In genomic region chr15:100602822-100603393, GRCh38 we compare ENCODE assay signal across 8 cellular contexts. TPM values are rescaled to one million over a fixed set of nuclear protein-coding genes. Genes with fewer than 3 reads are reported as not detected.
DNase-seq lines count a peak whose midpoint lies in the region; TF ChIP-seq lines count a peak whose summit lies in the region.

No MANE protein-coding gene starts in this region.

- H3K4me1 Mint-ChIP-seq in activated CD4-positive, alpha-beta memory T cell treated with anti-CD3 and anti-CD28 coated beads for 36 hours (ENCODE audit: low read depth): peaks cover 60% of the 10 kb centered on the region

- 1 to 2% methylated on average over 16 of the region's 16 CpGs for WGBS in GM23248 (ENCODE audit: low coverage in 1 of 2, low lambda C conversion rate in 2 of 2, missing lambda C conversion rate in 2 of 2), 2 experiments
- WGBS in prostate gland: under 1% methylated on average over 16 of the region's 16 CpGs

- peak overlapping the region; percentile 89 for H3K9ac ChIP-seq in GM23248

- H3K9me3 ChIP-seq in GM23248 (ENCODE audit: low read depth) (no peaks in the 10 kb centered on the region), prostate gland (no peaks in the 10 kb centered on the region)

- intact Hi-C loops in activated CD4-positive, alpha-beta memory T cell treated with anti-CD3 and anti-CD28 coated beads for 36 hours (cut with micrococcal nuclease): loop anchor here (1.0 to 10.0 kb wide), 12 partner anchors 30 to 1956 kb away; partner anchors contain the start of genes IGF1R, LYSMD4, SELENOS and SNRPA1
- intact Hi-C loops in prostate gland (cut with DNase I): loop anchor here (10.0 kb wide), 1 partner anchor 248 kb away; no protein-coding TSS in a partner anchor

- no peaks in the 10 kb centered on the region for H3K27me3 ChIP-seq in GM23248 (replicated peaks; ENCODE audit: insufficient read depth)
- H3K27me3 ChIP-seq in prostate gland (replicated peaks; ENCODE audit: insufficient read depth): no peaks in the 10 kb centered on the region

- no peak for TF ChIP-seq POLR2A in prostate gland (IDR thresholded peaks at IDR 0.05)

- POLR2A ChIA-PET in activated CD4-positive, alpha-beta memory T cell treated with anti-CD3 and anti-CD28 coated beads for 36 hours (lab: Charles Lee): interaction anchor here (0.8 to 1.1 kb wide), 2 partner anchors 12 to 29 kb away, joined by 3 to 4 read pairs; no protein-coding TSS in a partner anchor

- H2AFZ ChIP-seq in GM23248: peak overlapping the region; percentile 91

- H3K36me3 Mint-ChIP-seq in activated CD4-positive, alpha-beta memory T cell treated with anti-CD3 and anti-CD28 coated beads for 36 hours: peaks cover 34% of the 10 kb centered on the region

- H3K9me3 Mint-ChIP-seq in activated CD4-positive, alpha-beta memory T cell treated with anti-CD3 and anti-CD28 coated beads for 36 hours: no peaks in the 10 kb centered on the region

- H3K27ac ChIP-seq in GM23248 (peak overlapping the region; percentile 54), prostate gland (peak overlapping the region; percentile 82 to 85)

- CTCF ChIA-PET in activated CD4-positive, alpha-beta memory T cell treated with anti-CD3 and anti-CD28 coated beads for 36 hours (lab: Charles Lee): interaction anchor here (1.1 to 3.9 kb wide), 5 partner anchors 16 to 260 kb away, joined by 3 to 38 read pairs (median 7); no protein-coding TSS in a partner anchor

- H3K9me2 ChIP-seq in GM23248 (ENCODE audit: insufficient read depth): no peaks in the 10 kb centered on the region

- H3K27me3 Mint-ChIP-seq in activated CD4-positive, alpha-beta memory T cell treated with anti-CD3 and anti-CD28 coated beads for 36 hours: no peaks in the 10 kb centered on the region

- peak overlapping the region; percentile 90 for H3K4me2 ChIP-seq in GM23248 (ENCODE audit: unreplicated experiment)

- DNase-seq in NCI-H2227 (lab: John Stamatoyannopoulos, UW; ENCODE audit: unreplicated experiment) (peak; percentile 9), NCI-H2227 treated with DMSO at 0.1 percent for 48 hours (lab: John Stamatoyannopoulos, UW) (no peak), GM23248 (peak; percentile 64), LHCN-M2 (ENCODE audit: low read depth) (peak; percentile 3), fibroblast of the aortic adventitia (ENCODE audit: low read depth) (no peak), prostate gland (ENCODE audit: low spot score) (peak; percentile 10), inferior parietal cortex (ENCODE audit: extremely low spot score) (no peak)
- DNase-seq in activated CD4-positive, alpha-beta memory T cell treated with anti-CD3 and anti-CD28 coated beads for 36 hours: peak; percentile 81

- H3K36me3 ChIP-seq in GM23248 (ENCODE audit: low read depth): peaks cover 5% of the 10 kb centered on the region; the same call in 1 of the 2 replicates
- no peaks in the 10 kb centered on the region for H3K36me3 ChIP-seq in prostate gland

- H3K4me1 ChIP-seq in GM23248 (ENCODE audit: insufficient read depth): peaks cover 19% of the 10 kb centered on the region; the same call in 1 of the 2 replicates
- H3K4me1 ChIP-seq in prostate gland (replicated peaks): peaks cover 16% of the 10 kb centered on the region

- no peak overlapping the region for H3K4me3 Mint-ChIP-seq in activated CD4-positive, alpha-beta memory T cell treated with anti-CD3 and anti-CD28 coated beads for 36 hours

- peaks cover 94% of the 10 kb centered on the region for H3K79me2 ChIP-seq in GM23248 (ENCODE audit: insufficient read depth)

- no peaks in the 10 kb centered on the region for H4K20me1 ChIP-seq in GM23248 (ENCODE audit: insufficient read depth)

- no peak overlapping the region for H3K27ac Mint-ChIP-seq in activated CD4-positive, alpha-beta memory T cell treated with anti-CD3 and anti-CD28 coated beads for 36 hours

- no peak for TF ChIP-seq CTCF in fibroblast of the aortic adventitia (IDR thresholded peaks at IDR 0.05; ENCODE audit: insufficient read depth, low read length)
- no peak for TF ChIP-seq CTCF in prostate gland (IDR thresholded peaks at IDR 0.05)

- in situ Hi-C loops in GM23248 (cut with MboI): no loop called here

- H3F3A ChIP-seq in GM23248 (ENCODE audit: insufficient read depth): no peaks in the 10 kb centered on the region

- H3K4me3 ChIP-seq in GM23248: peak overlapping the region; percentile 97
- peak overlapping the region; percentile 90 for H3K4me3 ChIP-seq in fibroblast of the aortic adventitia (ENCODE audit: low read depth, low read length)
- H3K4me3 ChIP-seq in prostate gland: peak overlapping the region; percentile 79 to 84

RNA-seq across cellular contexts. Expression of gene ASB7, which starts 0.5 kb away (rescaled TPM):
- 9.4 and 13.2 TPM in 2 replicates for total RNA-seq in GM23248 (2014; rRNA removed; shearing (Covaris generic))
- 7.8 and 8.1 TPM in 2 replicates for polyA plus RNA-seq in GM23248 (2016; fragmentation: Nextera tagmentation; extraction: Ambion mirVana)
- total RNA-seq in LHCN-M2 (2014; rRNA removed) (8.5 and 11.0 TPM in 2 replicates), fibroblast of the aortic adventitia (ENCODE audit: low replicate concordance) (11.9 and 13.8 TPM in 2 replicates), prostate gland (10 to 100 TPM; 17.3 to 22.3 TPM)
- polyA plus RNA-seq in LHCN-M2 (2012): 3.0 TPM
- total RNA-seq in activated CD4-positive, alpha-beta memory T cell treated with anti-CD3 and anti-CD28 coated beads for 36 hours: 10 to 100 TPM; 19.6 to 21.3 TPM

RNA-seq across cellular contexts. Expression of gene LINS1, which starts 0.9 kb away (rescaled TPM):
- 13.6 and 20.4 TPM in 2 replicates for total RNA-seq in GM23248 (2014; rRNA removed; shearing (Covaris generic))
- polyA plus RNA-seq in GM23248 (2016; fragmentation: Nextera tagmentation; extraction: Ambion mirVana): 6.8 and 9.6 TPM in 2 replicates
- 9.5 and 14.7 TPM in 2 replicates for total RNA-seq in LHCN-M2 (2014; rRNA removed)
- polyA plus RNA-seq in LHCN-M2 (2012): 1.7 TPM
- 10 to 100 TPM; 31.6 to 37.0 TPM for total RNA-seq in activated CD4-positive, alpha-beta memory T cell treated with anti-CD3 and anti-CD28 coated beads for 36 hours
- 11.2 and 25.8 TPM in 2 replicates for total RNA-seq in fibroblast of the aortic adventitia (ENCODE audit: low replicate concordance)
- 10 to 100 TPM; 15.5 to 32.3 TPM for total RNA-seq in prostate gland

Comparison
In these comparisons a context has a peak if more than half of its experiments do, and no peak if none do; other contexts are left out.
1. DNase-seq: peak in NCI-H2227 (single experiment), GM23248 (single experiment), LHCN-M2 (single experiment), activated CD4-positive, alpha-beta memory T cell treated with anti-CD3 and anti-CD28 coated beads for 36 hours (single experiment) and prostate gland (single experiment); none in NCI-H2227 treated with DMSO at 0.1 percent for 48 hours (single experiment), fibroblast of the aortic adventitia (single experiment) and inferior parietal cortex (single experiment).
2. Peak in every context shown above with its lines, with median percentiles within 50 percentile points of each other: H3K4me3 ChIP-seq.